1 cellular context compared by ENCODE assay signal in genomic region chr2:128293426-128293755, GRCh38.
TF ChIP-seq lines count a peak whose summit lies in the region.

No MANE protein-coding gene starts in this region.

TF ChIP-seq in HepG2, 621 proteins besides CTCF, POLR2A, EP300 and RAD21:
- no peak for TF ChIP-seq PTBP1 (IDR thresholded peaks at IDR 0.05; ENCODE audit: low read depth, low read length, poor library complexity, severe bottlenecking)
- no peak for TF ChIP-seq MLX (CRISPR knock-in tag; IDR thresholded peaks at IDR 0.05)
- TF ChIP-seq TCF7 (IDR thresholded peaks at IDR 0.05; ENCODE audit: low read depth), result no peak
- TF ChIP-seq KAT2B (IDR thresholded peaks at IDR 0.05; ENCODE audit: borderline replicate concordance, low read depth, low read length), result no peak
- no peak for TF ChIP-seq CEBPG (CRISPR knock-in tag; IDR thresholded peaks at IDR 0.05)
- TF ChIP-seq, protein P1, sequence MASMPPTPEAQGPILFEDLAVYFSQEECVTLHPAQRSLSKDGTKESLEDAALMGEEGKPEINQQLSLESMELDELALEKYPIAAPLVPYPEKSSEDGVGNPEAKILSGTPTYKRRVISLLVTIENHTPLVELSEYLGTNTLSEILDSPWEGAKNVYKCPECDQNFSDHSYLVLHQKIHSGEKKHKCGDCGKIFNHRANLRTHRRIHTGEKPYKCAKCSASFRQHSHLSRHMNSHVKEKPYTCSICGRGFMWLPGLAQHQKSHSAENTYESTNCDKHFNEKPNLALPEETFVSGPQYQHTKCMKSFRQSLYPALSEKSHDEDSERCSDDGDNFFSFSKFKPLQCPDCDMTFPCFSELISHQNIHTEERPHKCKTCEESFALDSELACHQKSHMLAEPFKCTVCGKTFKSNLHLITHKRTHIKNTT (CRISPR knock-in tag; IDR thresholded peaks at IDR 0.05), result no peak
- TF ChIP-seq, protein P2, sequence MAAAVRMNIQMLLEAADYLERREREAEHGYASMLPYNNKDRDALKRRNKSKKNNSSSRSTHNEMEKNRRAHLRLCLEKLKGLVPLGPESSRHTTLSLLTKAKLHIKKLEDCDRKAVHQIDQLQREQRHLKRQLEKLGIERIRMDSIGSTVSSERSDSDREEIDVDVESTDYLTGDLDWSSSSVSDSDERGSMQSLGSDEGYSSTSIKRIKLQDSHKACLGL (CRISPR knock-in tag; IDR thresholded peaks at IDR 0.05), result peak; percentile 24; the same call in 1 of the 2 replicates
- no peak for TF ChIP-seq ZHX2 (IDR thresholded peaks at IDR 0.05; ENCODE audit: low read depth)
- TF ChIP-seq ZHX2 (CRISPR knock-in tag; IDR thresholded peaks at IDR 0.05; ENCODE audit: borderline replicate concordance), result no peak
- TF ChIP-seq, protein P3, sequence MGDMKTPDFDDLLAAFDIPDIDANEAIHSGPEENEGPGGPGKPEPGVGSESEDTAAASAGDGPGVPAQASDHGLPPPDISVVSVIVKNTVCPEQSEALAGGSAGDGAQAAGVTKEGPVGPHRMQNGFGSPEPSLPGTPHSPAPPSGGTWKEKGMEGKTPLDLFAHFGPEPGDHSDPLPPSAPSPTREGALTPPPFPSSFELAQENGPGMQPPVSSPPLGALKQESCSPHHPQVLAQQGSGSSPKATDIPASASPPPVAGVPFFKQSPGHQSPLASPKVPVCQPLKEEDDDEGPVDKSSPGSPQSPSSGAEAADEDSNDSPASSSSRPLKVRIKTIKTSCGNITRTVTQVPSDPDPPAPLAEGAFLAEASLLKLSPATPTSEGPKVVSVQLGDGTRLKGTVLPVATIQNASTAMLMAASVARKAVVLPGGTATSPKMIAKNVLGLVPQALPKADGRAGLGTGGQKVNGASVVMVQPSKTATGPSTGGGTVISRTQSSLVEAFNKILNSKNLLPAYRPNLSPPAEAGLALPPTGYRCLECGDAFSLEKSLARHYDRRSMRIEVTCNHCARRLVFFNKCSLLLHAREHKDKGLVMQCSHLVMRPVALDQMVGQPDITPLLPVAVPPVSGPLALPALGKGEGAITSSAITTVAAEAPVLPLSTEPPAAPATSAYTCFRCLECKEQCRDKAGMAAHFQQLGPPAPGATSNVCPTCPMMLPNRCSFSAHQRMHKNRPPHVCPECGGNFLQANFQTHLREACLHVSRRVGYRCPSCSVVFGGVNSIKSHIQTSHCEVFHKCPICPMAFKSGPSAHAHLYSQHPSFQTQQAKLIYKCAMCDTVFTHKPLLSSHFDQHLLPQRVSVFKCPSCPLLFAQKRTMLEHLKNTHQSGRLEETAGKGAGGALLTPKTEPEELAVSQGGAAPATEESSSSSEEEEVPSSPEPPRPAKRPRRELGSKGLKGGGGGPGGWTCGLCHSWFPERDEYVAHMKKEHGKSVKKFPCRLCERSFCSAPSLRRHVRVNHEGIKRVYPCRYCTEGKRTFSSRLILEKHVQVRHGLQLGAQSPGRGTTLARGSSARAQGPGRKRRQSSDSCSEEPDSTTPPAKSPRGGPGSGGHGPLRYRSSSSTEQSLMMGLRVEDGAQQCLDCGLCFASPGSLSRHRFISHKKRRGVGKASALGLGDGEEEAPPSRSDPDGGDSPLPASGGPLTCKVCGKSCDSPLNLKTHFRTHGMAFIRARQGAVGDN (CRISPR knock-in tag; IDR thresholded peaks at IDR 0.05), result peak; percentile 25; the same call in 1 of the 2 replicates
- TF ChIP-seq RBM22 (optimal IDR thresholded peaks at IDR 0.05; ENCODE audit: low read length), result peak; percentile 5
- TF ChIP-seq ZNF749 (CRISPR knock-in tag; IDR thresholded peaks at IDR 0.05; ENCODE audit: borderline replicate concordance), result no peak
- TF ChIP-seq GATAD1 (CRISPR knock-in tag; IDR thresholded peaks at IDR 0.05), result no peak
- no peak for TF ChIP-seq ZNF350 (CRISPR knock-in tag; IDR thresholded peaks at IDR 0.05; ENCODE audit: borderline replicate concordance, low read depth)
- 0 out of 2 replicates have a peak, but pooled peaks have one; percentile 51 for TF ChIP-seq ZNF333 (CRISPR knock-in tag; IDR thresholded peaks at IDR 0.05; ENCODE audit: borderline replicate concordance)
- TF ChIP-seq ZNF143 (CRISPR knock-in tag; IDR thresholded peaks at IDR 0.05), result no peak
- 0 out of 2 replicates have a peak, but pooled peaks have one; percentile 25 for TF ChIP-seq CAMTA2 (CRISPR knock-in tag; IDR thresholded peaks at IDR 0.05; ENCODE audit: borderline replicate concordance)
